In genomic region chr13:29849731-29850212, GRCh38 we compare ENCODE assay signal across 8 cellular contexts. TPM values are rescaled to one million over a fixed set of nuclear protein-coding genes. Genes with fewer than 3 reads are reported as not detected.
A peak's percentile ranks its signal among the peaks of the same experiment; 100 is the strongest.
DNase-seq lines count a peak whose midpoint lies in the region; ATAC-seq and TF ChIP-seq lines count a peak whose summit lies in the region.

No MANE protein-coding gene starts in this region.

- in situ Hi-C loops in GM13976 (cut with MboI; ENCODE audit: low sequenced_read_pairs, unreplicated experiment): no loop called here

- peaks cover 0 to 27% (median 6%) of the 10 kb centered on the region in 4 donors for H3K4me1 ChIP-seq in tibial artery

- no peaks in the 10 kb centered on the region for H3K9me3 Mint-ChIP-seq in natural killer cell treated with Interleukin-12 subunit alpha and Interleukin-12 subunit beta and Interleukin-15 and Interleukin-18, amount 100 ng/mL, for 72 hours

- H3K4me3 Mint-ChIP-seq in natural killer cell treated with Interleukin-12 subunit alpha and Interleukin-12 subunit beta and Interleukin-15 and Interleukin-18, amount 100 ng/mL, for 72 hours: peak overlapping the region; percentile 96

- peak overlapping the region; percentile 81 to 87 for H3K4me3 ChIP-seq in foreskin fibroblast (ENCODE audit: low read depth in 1 of 2, low read length in 2 of 2)
- H3K4me3 ChIP-seq in tibial artery: peak overlapping the region; percentile 76 to 81

- peak; percentile 2 for ATAC-seq in HG02840 (IDR thresholded peaks at IDR 0.05; ENCODE audit: low FRiP score, unreplicated experiment)
- peak; percentile 7 to 54 for ATAC-seq in natural killer cell treated with Interleukin-12 subunit alpha and Interleukin-12 subunit beta and Interleukin-15 and Interleukin-18, amount 100 ng/mL, for 72 hours

- DNase-seq in GM13976 (ENCODE audit: low spot score) (peak; percentile 50), NCI-H526 treated with DMSO at 0.1 percent for 48 hours (lab: John Stamatoyannopoulos, UW) (peak; percentile 70), foreskin fibroblast (peak; percentile 51 to 72), tibial artery (peak; percentile 67 to 80)
- peak; percentile 25 for DNase-seq in activated T-helper 9 cell treated with anti-CD3 and anti-CD28 coated beads, Interleukin-2, amount 50 U/mL, for 16 hours (ENCODE audit: low read depth)
- peak; percentile 67 for DNase-seq in natural killer cell treated with Interleukin-12 subunit alpha and Interleukin-12 subunit beta and Interleukin-15 and Interleukin-18, amount 100 ng/mL, for 72 hours (ENCODE audit: low spot score)

- H3K27me3 Mint-ChIP-seq in natural killer cell treated with Interleukin-12 subunit alpha and Interleukin-12 subunit beta and Interleukin-15 and Interleukin-18, amount 100 ng/mL, for 72 hours: peaks cover 0 to under 1% of the 10 kb centered on the region in 2 donors

- no peaks in the 10 kb centered on the region for H3K9me3 ChIP-seq in tibial artery

- peaks cover 29 to 41% of the 10 kb centered on the region in 2 donors for H3K4me1 Mint-ChIP-seq in natural killer cell treated with Interleukin-12 subunit alpha and Interleukin-12 subunit beta and Interleukin-15 and Interleukin-18, amount 100 ng/mL, for 72 hours (ENCODE audit: low read depth in 2 of 2)

- intact Hi-C loops in tibial artery (cut with DNase I; ENCODE audit: low total_unique reads): loop anchor here (2.0 kb wide), 1 partner anchor 265 kb away; no protein-coding TSS in a partner anchor

- no peak for TF ChIP-seq CTCF in 22Rv1 (IDR thresholded peaks at IDR 0.05)
- TF ChIP-seq CTCF in GM13976 (IDR thresholded peaks at IDR 0.05; ENCODE audit: borderline replicate concordance, control extremely low read depth, extremely low read depth, insufficient read depth, missing control alignments): no peak
- no peak for TF ChIP-seq CTCF in foreskin fibroblast (IDR thresholded peaks at IDR 0.05; ENCODE audit: low read depth, low read length)
- TF ChIP-seq CTCF in tibial artery (IDR thresholded peaks at IDR 0.05): no peak

- H3K36me3 Mint-ChIP-seq in natural killer cell treated with Interleukin-12 subunit alpha and Interleukin-12 subunit beta and Interleukin-15 and Interleukin-18, amount 100 ng/mL, for 72 hours: peaks cover 6% of the 10 kb centered on the region

- no peaks in the 10 kb centered on the region for H3K27me3 ChIP-seq in tibial artery

- H3K27ac ChIP-seq in 22Rv1 (peak overlapping the region; percentile 93), tibial artery (peak overlapping the region; percentile 98 to 99)

- no peaks in the 10 kb centered on the region for H3K36me3 ChIP-seq in tibial artery

- peak overlapping the region; percentile 86 to 95 for H3K27ac Mint-ChIP-seq in natural killer cell treated with Interleukin-12 subunit alpha and Interleukin-12 subunit beta and Interleukin-15 and Interleukin-18, amount 100 ng/mL, for 72 hours

RNA-seq across cellular contexts. Expression of gene UBL3, which starts 0.6 kb away (rescaled TPM):
- 10 to 100 TPM in 1 of 2 donors, 1 to 10 TPM in 1; 7.8 to 10.5 TPM for total RNA-seq in natural killer cell treated with Interleukin-12 subunit alpha and Interleukin-12 subunit beta and Interleukin-15 and Interleukin-18, amount 100 ng/mL, for 72 hours

Comparison
In these comparisons a context has a peak if more than half of its experiments do, and no peak if none do; other contexts are left out.
1. Peak in every context shown above with its lines: DNase-seq, ATAC-seq, H3K4me3 ChIP-seq and H3K27ac ChIP-seq.